ENCODE assay signal across 20 cellular contexts in genomic region chr20:32224463-32224862, GRCh38. TPM values are rescaled to one million over a fixed set of nuclear protein-coding genes. Genes with fewer than 3 reads are reported as not detected.
DNase-seq lines count a peak whose midpoint lies in the region; ATAC-seq, FAIRE-seq and TF ChIP-seq lines count a peak whose summit lies in the region.
"Had no signal": no experiment of that assay in that cellular context is flagged by ENCODE, and none has a peak within 500 bp of the region (broad histone marks: within the 10 kb centered on the region; RNA-seq: fewer than 3 reads in every experiment).

No MANE protein-coding gene starts in this region.

- H3K9ac ChIP-seq in colonic mucosa (ENCODE audit: low read depth in 2 of 2, low read length in 2 of 2): peak overlapping the region; percentile 47 to 64
- H3K9ac ChIP-seq: BLaER1, KMS-11 had no signal

- H3K27me3 ChIP-seq in colonic mucosa: no peaks in the 10 kb centered on the region
- H3K27me3 ChIP-seq in effector memory CD4-positive, alpha-beta T cell (replicated peaks; ENCODE audit: control insufficient read depth, insufficient read depth, low read length, poor library complexity, severe bottlenecking): no peaks in the 10 kb centered on the region
- H3K27me3 ChIP-seq: BLaER1 had no signal

- H3K4me3 Mint-ChIP-seq in activated CD4-positive, alpha-beta T cell treated with anti-CD3 and anti-CD28 coated beads for 36 hours: no peak overlapping the region
- H3K4me3 Mint-ChIP-seq in nephron progenitor cell: no peak overlapping the region
- H3K4me3 Mint-ChIP-seq: CD8-positive, alpha-beta memory T cell had no signal

- no peak overlapping the region for H3K4me3 ChIP-seq in A549
- H3K4me3 ChIP-seq in colonic mucosa: no peak overlapping the region
- no peak overlapping the region for H3K4me3 ChIP-seq in effector memory CD4-positive, alpha-beta T cell (ENCODE audit: insufficient read depth, low read depth, low read length, poor library complexity, severe bottlenecking)
- H3K4me3 ChIP-seq: BLaER1 had no signal

- TF ChIP-seq EP300 in A549 (IDR thresholded peaks at IDR 0.05): no peak

- no peak for TF ChIP-seq RAD21 in A549 (conservative IDR thresholded peaks at IDR 0.05 in 1 of 2, IDR thresholded peaks at IDR 0.05 in 1 of 2)

- H3K36me3 ChIP-seq in colonic mucosa: no peaks in the 10 kb centered on the region
- peaks cover 39% of the 10 kb centered on the region for H3K36me3 ChIP-seq in effector memory CD4-positive, alpha-beta T cell (ENCODE audit: control insufficient read depth, insufficient read depth, low read length)

- peaks cover 81% of the 10 kb centered on the region for H3K36me3 Mint-ChIP-seq in activated CD4-positive, alpha-beta T cell treated with anti-CD3 and anti-CD28 coated beads for 36 hours (ENCODE audit: low read depth)
- peaks cover 54% of the 10 kb centered on the region for H3K36me3 Mint-ChIP-seq in nephron progenitor cell (ENCODE audit: low read depth)

- no peaks in the 10 kb centered on the region for H3K9me3 Mint-ChIP-seq in activated CD4-positive, alpha-beta T cell treated with anti-CD3 and anti-CD28 coated beads for 36 hours (ENCODE audit: low read depth)
- H3K9me3 Mint-ChIP-seq in nephron progenitor cell: no peaks in the 10 kb centered on the region
- H3K9me3 Mint-ChIP-seq: CD8-positive, alpha-beta memory T cell had no signal

- no peak overlapping the region for H3K27ac ChIP-seq in A549
- peak overlapping the region; percentile 26 for H3K27ac ChIP-seq in colonic mucosa
- no peak overlapping the region for H3K27ac ChIP-seq in effector memory CD4-positive, alpha-beta T cell (ENCODE audit: insufficient read depth, low read length, poor library complexity, severe bottlenecking)
- H3K27ac ChIP-seq: BLaER1, KMS-11 had no signal

- no peak for ATAC-seq in activated CD4-positive, alpha-beta T cell treated with anti-CD3 and anti-CD28 coated beads for 36 hours
- ATAC-seq in A549: no peak
- ATAC-seq: PC-3 had no signal

- DNase-seq in activated CD4-positive, alpha-beta T cell treated with anti-CD3 and anti-CD28 coated beads for 36 hours: no peak
- no peak for DNase-seq in activated CD4-positive, alpha-beta T cell treated with anti-CD3 and anti-CD28 coated beads for 4 hours
- DNase-seq in A549 (ENCODE audit: low read depth in 1 of 2, low spot score in 1 of 2): no peak
- peak; percentile 77 for DNase-seq in colonic mucosa
- no peak for DNase-seq in nephron progenitor cell
- DNase-seq in effector memory CD4-positive, alpha-beta T cell: no peak
- DNase-seq in globus pallidus (ENCODE audit: low spot score): no peak
- DNase-seq in AG20443 (ENCODE audit: low spot score): no peak
- DNase-seq: 8988T; CD8-positive, alpha-beta memory T cell; DMS79 treated with DMSO at 0.1 percent for 48 hours; NCI-H1436 treated with DMSO at 0.1 percent for 48 hours; NCI-H2029 treated with DMSO at 0.1 percent for 48 hours; NCI-H748 treated with DMSO at 0.1 percent for 48 hours; PC-3 had no signal

- H3K9me3 ChIP-seq in A549: no peaks in the 10 kb centered on the region
- H3K9me3 ChIP-seq in colonic mucosa: no peaks in the 10 kb centered on the region
- no peaks in the 10 kb centered on the region for H3K9me3 ChIP-seq in effector memory CD4-positive, alpha-beta T cell (ENCODE audit: control insufficient read depth, low read length)
- H3K9me3 ChIP-seq: BLaER1 had no signal

- H3K4me1 ChIP-seq in A549: no peaks in the 10 kb centered on the region
- peaks cover 11% of the 10 kb centered on the region for H3K4me1 ChIP-seq in colonic mucosa
- no peaks in the 10 kb centered on the region for H3K4me1 ChIP-seq in effector memory CD4-positive, alpha-beta T cell (ENCODE audit: control insufficient read depth, insufficient read depth, low read length, poor library complexity, severe bottlenecking)
- H3K4me1 ChIP-seq: BLaER1 had no signal

- H3K4me2 ChIP-seq in A549: no peak overlapping the region
- H3K4me2 ChIP-seq: BLaER1, KMS-11 had no signal

- intact Hi-C loops in activated CD4-positive, alpha-beta T cell treated with anti-CD3 and anti-CD28 coated beads for 36 hours (cut with DNase I, micrococcal nuclease): no loop called here
- intact Hi-C loops in colonic mucosa (cut with DNase I): no loop called here

- H3K27me3 Mint-ChIP-seq in activated CD4-positive, alpha-beta T cell treated with anti-CD3 and anti-CD28 coated beads for 36 hours: no peaks in the 10 kb centered on the region
- H3K27me3 Mint-ChIP-seq in nephron progenitor cell (ENCODE audit: low read depth, poor library complexity): no peaks in the 10 kb centered on the region

- no peak for TF ChIP-seq POLR2A in A549 (IDR thresholded peaks at IDR 0.05; ENCODE audit: low read length)

- TF ChIP-seq CTCF in A549 (IDR thresholded peaks at IDR 0.05) (no peak), colonic mucosa (IDR thresholded peaks at IDR 0.05) (no peak), nephron progenitor cell (IDR thresholded peaks at IDR 0.05) (no peak)

- FAIRE-seq in A549 (lab: Jason Lieb, UNC): no peak
- FAIRE-seq: G401.6, GM18507, H1 had no signal

- peaks cover 8% of the 10 kb centered on the region for H3K4me1 Mint-ChIP-seq in activated CD4-positive, alpha-beta T cell treated with anti-CD3 and anti-CD28 coated beads for 36 hours
- no peaks in the 10 kb centered on the region for H3K4me1 Mint-ChIP-seq in nephron progenitor cell

- POLR2A ChIA-PET in activated CD4-positive, alpha-beta T cell treated with anti-CD3 and anti-CD28 coated beads for 36 hours (lab: Charles Lee): interaction anchor here (0.7 kb wide), 1 partner anchor 22 kb away, joined by 6 read pairs; no protein-coding TSS in a partner anchor
- POLR2A ChIA-PET in A549 (lab: Yijun Ruan, JAX): no interaction called here

- H3K27ac Mint-ChIP-seq in activated CD4-positive, alpha-beta T cell treated with anti-CD3 and anti-CD28 coated beads for 36 hours: peak overlapping the region; percentile 45
- H3K27ac Mint-ChIP-seq in nephron progenitor cell: peak overlapping the region; percentile 79

- WGBS in A549 (ENCODE audit: missing lambda C conversion rate): 90% methylated on average over 4 of the region's 4 CpGs

- CTCF ChIA-PET in activated CD4-positive, alpha-beta T cell treated with anti-CD3 and anti-CD28 coated beads for 36 hours (lab: Charles Lee): interaction anchor here (1.1 kb wide), 1 partner anchor 9 kb away, joined by 3 read pairs; no protein-coding TSS in a partner anchor
- CTCF ChIA-PET in A549 (lab: Yijun Ruan, JAX): interaction anchor here (0.6 to 1.7 kb wide), 2 partner anchors 11 to 79 kb away, joined by 4 read pairs; no protein-coding TSS in a partner anchor

TF ChIP-seq in A549, 52 proteins besides CTCF, POLR2A, EP300 and RAD21:
- no peak for TF ChIP-seq PBX3 (IDR thresholded peaks at IDR 0.05)
- TF ChIP-seq HES2 (IDR thresholded peaks at IDR 0.05): no peak
- no peak for TF ChIP-seq NR3C1 (IDR thresholded peaks at IDR 0.05)
- TF ChIP-seq MAFK (IDR thresholded peaks at IDR 0.05; ENCODE audit: partially characterized antibody): peak; percentile 4
- TF ChIP-seq FOSB (CRISPR knock-in tag; IDR thresholded peaks at IDR 0.05): no peak
- TF ChIP-seq RARB (CRISPR knock-in tag; IDR thresholded peaks at IDR 0.05): no peak
- no peak for TF ChIP-seq ZNF302 (CRISPR knock-in tag; IDR thresholded peaks at IDR 0.05)

RNA-seq across cellular contexts. Expression of gene POFUT1, which starts 16.8 kb away (rescaled TPM):
- 10 to 100 TPM; 51.8 to 54.3 TPM for total RNA-seq in activated CD4-positive, alpha-beta T cell treated with anti-CD3 and anti-CD28 coated beads for 36 hours
- polyA plus RNA-seq in A549 (2011; rRNA removed): 43.9 and 49.4 TPM in 2 replicates
- polyA plus RNA-seq in A549 (2012; cell fraction: cytosol; rRNA removed): 25.3 and 34.1 TPM in 2 replicates
- 28.2 and 33.9 TPM in 2 replicates for polyA plus RNA-seq in A549 (2012; cell fraction: nucleus; rRNA removed)
- 29.2 to 30.3 TPM (median 29.6 TPM) in 3 replicates for polyA plus RNA-seq in A549 (2017; fragmentation: RNase III; extraction: RNeasy Plus Mini Kit Qiagen cat#74134 plus additional on column Dnase treatment)
- 39.4 and 40.2 TPM in 2 replicates for polyA minus RNA-seq in A549 (2011; rRNA and poly(A)+ RNA removed)
- 10 to 100 TPM; 26.9 to 36.3 TPM for total RNA-seq in colonic mucosa

RNA-seq across cellular contexts. Expression of gene PLAGL2, which starts 16.9 kb away (rescaled TPM):
- 10 to 100 TPM; 89.1 to 98.2 TPM for total RNA-seq in activated CD4-positive, alpha-beta T cell treated with anti-CD3 and anti-CD28 coated beads for 36 hours
- polyA plus RNA-seq in A549 (2011; rRNA removed): 6.1 and 12.0 TPM in 2 replicates
- 4.3 and 6.3 TPM in 2 replicates for polyA plus RNA-seq in A549 (2012; cell fraction: cytosol; rRNA removed)
- 5.3 and 7.4 TPM in 2 replicates for polyA plus RNA-seq in A549 (2012; cell fraction: nucleus; rRNA removed)
- polyA plus RNA-seq in A549 (2017; fragmentation: RNase III; extraction: RNeasy Plus Mini Kit Qiagen cat#74134 plus additional on column Dnase treatment): 9.0 to 9.3 TPM (median 9.1 TPM) in 3 replicates
- polyA minus RNA-seq in A549 (2011; rRNA and poly(A)+ RNA removed): 15.6 and 16.7 TPM in 2 replicates
- total RNA-seq in colonic mucosa: 10 to 100 TPM; 17.7 to 18.6 TPM

RNA-seq across cellular contexts. Expression of gene KIF3B, which starts 53.0 kb away (rescaled TPM):
- total RNA-seq in activated CD4-positive, alpha-beta T cell treated with anti-CD3 and anti-CD28 coated beads for 36 hours: 10 to 100 TPM; 39.9 to 40.7 TPM
- 33.7 and 37.6 TPM in 2 replicates for polyA plus RNA-seq in A549 (2011; rRNA removed)
- polyA plus RNA-seq in A549 (2012; cell fraction: cytosol; rRNA removed): 13.0 and 14.3 TPM in 2 replicates
- 6.3 and 8.9 TPM in 2 replicates for polyA plus RNA-seq in A549 (2012; cell fraction: nucleus; rRNA removed)
- 23.0 to 24.5 TPM (median 23.7 TPM) in 3 replicates for polyA plus RNA-seq in A549 (2017; fragmentation: RNase III; extraction: RNeasy Plus Mini Kit Qiagen cat#74134 plus additional on column Dnase treatment)
- 24.3 and 27.0 TPM in 2 replicates for polyA minus RNA-seq in A549 (2011; rRNA and poly(A)+ RNA removed)
- 10 to 100 TPM; 41.7 to 49.2 TPM for total RNA-seq in colonic mucosa

Comparison
In these comparisons a context has a peak if more than half of its experiments do, and no peak if none do; other contexts are left out.
1. RNA of gene PLAGL2, which starts 16.9 kb away (total RNA-seq): 89.1 to 98.2 TPM in activated CD4-positive, alpha-beta T cell treated with anti-CD3 and anti-CD28 coated beads for 36 hours; 17.7 to 18.6 TPM in colonic mucosa; every median in the first group is over 4 times any median in the second.